In the genomic region with DNA sequence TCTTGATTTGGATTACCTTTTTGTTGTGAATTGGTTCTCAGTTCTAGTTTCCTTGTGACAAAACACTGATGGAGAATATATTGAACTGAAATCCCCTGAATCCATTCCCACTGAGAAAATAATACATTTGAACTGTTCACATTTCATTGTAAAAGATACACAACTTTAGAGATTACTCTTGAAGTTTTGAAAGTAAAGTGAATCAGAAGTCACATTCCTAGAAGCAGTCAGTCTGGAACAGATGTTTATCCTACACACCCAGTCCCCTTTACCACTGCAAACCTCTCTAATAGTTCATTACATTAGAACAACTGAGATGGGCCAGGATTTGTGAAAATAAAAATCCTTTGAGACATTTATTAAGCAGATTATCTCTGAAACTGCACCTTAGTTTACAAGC, we compare ENCODE assay signal across 18 cellular contexts. TPM values are rescaled to one million over a fixed set of nuclear protein-coding genes. Genes with fewer than 3 reads are reported as not detected.
DNase-seq lines count a peak whose midpoint lies in the region; ATAC-seq and TF ChIP-seq lines count a peak whose summit lies in the region.
"Had no signal": no experiment of that assay in that cellular context is flagged by ENCODE, and none has a peak within 500 bp of the region (broad histone marks: within the 10 kb centered on the region; RNA-seq: fewer than 3 reads in every experiment).

No MANE protein-coding gene starts in this region.

- H3K4me3 ChIP-seq in rectal smooth muscle tissue (ENCODE audit: low read length): no peak overlapping the region
- H3K4me3 ChIP-seq: skin epidermis had no signal

- ATAC-seq in WTC11 (no peak), HG02973 (IDR thresholded peaks at IDR 0.05; ENCODE audit: unreplicated experiment) (no peak)
- ATAC-seq: left ventricle myocardium superior had no signal

- CTCF ChIA-PET in WTC11 (lab: Charles Lee): interaction anchor here (3.9 kb wide), 1 partner anchor 35 kb away, joined by 30 read pairs; no protein-coding TSS in a partner anchor

- TF ChIP-seq CTCF in WTC11 (IDR thresholded peaks at IDR 0.05): no peak
- TF ChIP-seq CTCF in glutamatergic neuron (IDR thresholded peaks at IDR 0.05; ENCODE audit: partially characterized antibody, unreplicated experiment): no peak
- TF ChIP-seq CTCF in GM10266 (IDR thresholded peaks at IDR 0.05; ENCODE audit: control insufficient read depth, insufficient read depth, low read depth, missing control alignments): no peak

- peak overlapping the region; percentile 82 for H3K27ac Mint-ChIP-seq in WTC11
- H3K27ac Mint-ChIP-seq in glutamatergic neuron (ENCODE audit: unreplicated experiment): peak overlapping the region; percentile 100

- H3K36me3 Mint-ChIP-seq in WTC11 (no peaks in the 10 kb centered on the region), glutamatergic neuron (ENCODE audit: unreplicated experiment) (no peaks in the 10 kb centered on the region)

- H3K4me1 Mint-ChIP-seq in WTC11 (peaks cover 50% of the 10 kb centered on the region), glutamatergic neuron (ENCODE audit: low read depth, unreplicated experiment) (peaks cover 30% of the 10 kb centered on the region)

- H3K4me3 Mint-ChIP-seq in WTC11: peak overlapping the region; percentile 88; the same call in 1 of the 2 replicates
- H3K4me3 Mint-ChIP-seq in glutamatergic neuron (ENCODE audit: unreplicated experiment): peak overlapping the region; percentile 100
- H3K4me3 Mint-ChIP-seq: central memory CD8-positive, alpha-beta T cell had no signal

- peak; percentile 13 for DNase-seq in EH (ENCODE audit: low read depth)
- no peak for DNase-seq in WTC11 (ENCODE audit: low spot score)
- no peak for DNase-seq in glutamatergic neuron
- no peak for DNase-seq in inferior parietal cortex (ENCODE audit: extremely low spot score)
- no peak for DNase-seq in GM10266 (ENCODE audit: extremely low spot score)
- DNase-seq in SHP77 treated with DMSO at 0.1 percent for 48 hours (lab: John Stamatoyannopoulos, UW): no peak
- DNase-seq: activated CD4-positive, CD25-positive, alpha-beta regulatory T cell treated with anti-CD3 and anti-CD28 coated beads, Interleukin-2, amount 50 U/mL, for 72 hours; BE2C; DMS153; left ventricle myocardium superior; NCI-H187; NCI-H524 treated with DMSO at 0.1 percent for 48 hours; T-helper 1 cell had no signal

- H3K4me1 ChIP-seq in rectal smooth muscle tissue (ENCODE audit: control insufficient read depth, insufficient read depth, low read length): peaks cover 30% of the 10 kb centered on the region
- H3K4me1 ChIP-seq: BE2C had no signal

- H3K27me3 Mint-ChIP-seq in WTC11 (ENCODE audit: low read depth): no peaks in the 10 kb centered on the region
- H3K27me3 Mint-ChIP-seq in glutamatergic neuron (ENCODE audit: unreplicated experiment): peaks cover 20% of the 10 kb centered on the region
- H3K27me3 Mint-ChIP-seq: central memory CD8-positive, alpha-beta T cell had no signal

- no peaks in the 10 kb centered on the region for H3K27me3 ChIP-seq in rectal smooth muscle tissue (ENCODE audit: control insufficient read depth, insufficient read depth, low read length)
- H3K27me3 ChIP-seq: BE2C had no signal

- POLR2A ChIA-PET in WTC11 (lab: Charles Lee): no interaction called here

- H3K36me3 ChIP-seq in rectal smooth muscle tissue (ENCODE audit: control insufficient read depth, insufficient read depth, low read length): no peaks in the 10 kb centered on the region
- H3K36me3 ChIP-seq: BE2C had no signal

- H3K9ac ChIP-seq in rectal smooth muscle tissue (ENCODE audit: low read length): no peak overlapping the region

- H3K9me3 Mint-ChIP-seq in WTC11 (no peaks in the 10 kb centered on the region), glutamatergic neuron (ENCODE audit: unreplicated experiment) (peaks cover 25% of the 10 kb centered on the region)
- H3K9me3 Mint-ChIP-seq: central memory CD8-positive, alpha-beta T cell had no signal

- H3K27ac ChIP-seq in rectal smooth muscle tissue (ENCODE audit: low read depth, low read length): peak overlapping the region; percentile 96
- H3K27ac ChIP-seq: RWPE1 had no signal

TF ChIP-seq in WTC11, 78 proteins besides CTCF, POLR2A, EP300 and RAD21:
- TF ChIP-seq ZNF396 (CRISPR knock-in tag; IDR thresholded peaks at IDR 0.05; ENCODE audit: borderline replicate concordance): no peak
- no peak for TF ChIP-seq GRHL2 (CRISPR knock-in tag; IDR thresholded peaks at IDR 0.05; ENCODE audit: insufficient replicate concordance, severe bottlenecking)
- TF ChIP-seq FOXP1 (CRISPR knock-in tag; IDR thresholded peaks at IDR 0.05; ENCODE audit: borderline replicate concordance): no peak
- no peak for TF ChIP-seq PREB (CRISPR knock-in tag; IDR thresholded peaks at IDR 0.05; ENCODE audit: borderline replicate concordance)
- no peak for TF ChIP-seq ATF1 (CRISPR knock-in tag; IDR thresholded peaks at IDR 0.05)
- no peak for TF ChIP-seq USF2 (CRISPR knock-in tag; IDR thresholded peaks at IDR 0.05)
- TF ChIP-seq GTF2I (CRISPR knock-in tag; conservative IDR thresholded peaks at IDR 0.05): no peak
- no peak for TF ChIP-seq OVOL2 (CRISPR knock-in tag; IDR thresholded peaks at IDR 0.05; ENCODE audit: borderline replicate concordance)
- no peak for TF ChIP-seq SP1 (CRISPR knock-in tag; conservative IDR thresholded peaks at IDR 0.05)
- TF ChIP-seq TEAD4 (CRISPR knock-in tag; IDR thresholded peaks at IDR 0.05): no peak
- TF ChIP-seq, protein P1, sequence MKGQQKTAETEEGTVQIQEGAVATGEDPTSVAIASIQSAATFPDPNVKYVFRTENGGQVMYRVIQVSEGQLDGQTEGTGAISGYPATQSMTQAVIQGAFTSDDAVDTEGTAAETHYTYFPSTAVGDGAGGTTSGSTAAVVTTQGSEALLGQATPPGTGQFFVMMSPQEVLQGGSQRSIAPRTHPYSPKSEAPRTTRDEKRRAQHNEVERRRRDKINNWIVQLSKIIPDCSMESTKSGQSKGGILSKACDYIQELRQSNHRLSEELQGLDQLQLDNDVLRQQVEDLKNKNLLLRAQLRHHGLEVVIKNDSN (CRISPR knock-in tag; IDR thresholded peaks at IDR 0.05): no peak
TF ChIP-seq in WTC11: peak in this region for 0.

RNA-seq across cellular contexts. Expression of gene RERE, which starts 3.4 kb away (rescaled TPM):
- total RNA-seq in WTC11 (2021) (122 to 161 TPM (median 124 TPM) in 3 replicates), glutamatergic neuron (ENCODE audit: unreplicated experiment) (252 TPM)
